In the genomic region with DNA sequence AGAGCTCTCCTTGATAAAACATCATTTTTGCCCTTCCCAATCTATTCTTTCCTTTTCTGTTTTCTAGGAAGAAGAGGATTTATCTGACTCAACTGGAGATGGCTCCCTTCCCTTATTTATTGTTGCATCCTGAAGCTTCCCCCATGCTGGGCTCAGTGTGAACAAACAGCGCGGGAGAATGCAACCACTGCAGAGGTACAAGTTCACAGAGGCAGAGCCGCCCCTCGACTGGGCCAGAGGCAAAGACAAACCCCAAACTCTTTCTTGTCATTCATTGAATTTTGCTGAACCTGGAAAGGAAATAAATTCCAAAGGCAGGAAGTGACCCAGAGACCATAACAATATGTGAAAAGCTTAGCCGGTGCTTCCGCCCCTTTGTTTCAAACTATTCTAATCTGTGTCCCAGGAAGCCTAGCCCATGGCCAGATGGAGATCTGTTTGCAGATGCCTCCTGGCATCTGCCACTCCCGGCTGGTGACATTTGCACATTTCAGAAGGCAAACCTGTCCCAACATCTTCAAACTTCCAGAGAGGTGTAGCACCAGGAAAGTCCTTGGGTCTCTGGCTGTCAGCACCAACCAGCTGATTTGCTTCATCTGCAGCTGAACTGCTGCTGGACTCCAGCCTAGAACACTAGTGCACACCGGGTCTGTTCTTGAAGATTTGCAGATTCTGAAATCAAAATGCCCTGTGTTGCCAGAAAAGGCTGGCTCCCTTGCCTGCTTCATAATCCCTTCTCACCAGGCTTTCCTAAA, we compare ENCODE assay signal across 9 cellular contexts.
DNase-seq lines count a peak whose midpoint lies in the region; ATAC-seq, FAIRE-seq and TF ChIP-seq lines count a peak whose summit lies in the region.
"Had no signal": no experiment of that assay in that cellular context is flagged by ENCODE, and none has a peak within 500 bp of the region (broad histone marks: within the 10 kb centered on the region; RNA-seq: fewer than 3 reads in every experiment).

No MANE protein-coding gene starts in this region.

- H3K27me3 Mint-ChIP-seq in astrocyte (ENCODE audit: low read depth, unreplicated experiment): no peaks in the 10 kb centered on the region

- H3K36me3 Mint-ChIP-seq in astrocyte (ENCODE audit: low read depth, unreplicated experiment): peaks cover 8% of the 10 kb centered on the region

- H3K4me2 ChIP-seq in astrocyte (ENCODE audit: low read length): peak overlapping the region; percentile 60

- H3K9ac ChIP-seq in HUES64 (ENCODE audit: low read depth, low read length) (peak overlapping the region; percentile 51; the same call in 1 of the 2 replicates), astrocyte (ENCODE audit: low read length) (peak overlapping the region; percentile 19)

- WGBS in HUES64: 19% methylated on average over 8 of the region's 8 CpGs

- peak overlapping the region; percentile 66 for H2AFZ ChIP-seq in astrocyte (ENCODE audit: low read depth, low read length)

- intact Hi-C loops in mucosa of descending colon (cut with DNase I, micrococcal nuclease): no loop called here

- peaks cover 8% of the 10 kb centered on the region for H3K9me3 Mint-ChIP-seq in astrocyte (ENCODE audit: unreplicated experiment)

- peak overlapping the region; percentile 79 for H3K27ac ChIP-seq in HUES64 (ENCODE audit: low read depth, low read length)
- no peak overlapping the region for H3K27ac ChIP-seq in astrocyte (ENCODE audit: low read depth, low read length)
- H3K27ac ChIP-seq: SK-N-MC had no signal

- DNase-seq in astrocyte (ENCODE audit: low read depth): no peak
- peak; percentile 81 for DNase-seq in iPS DF 4.7 (ENCODE audit: extremely low read depth, low spot score)
- DNase-seq in retinal pigment epithelial cell (ENCODE audit: low read depth): peak; percentile 79
- DNase-seq in NCI-H2227 treated with DMSO at 0.1 percent for 48 hours (lab: John Stamatoyannopoulos, UW): no peak
- DNase-seq in mucosa of descending colon: no peak

- H3K36me3 ChIP-seq in HUES64 (ENCODE audit: insufficient read depth, low read length) (no peaks in the 10 kb centered on the region), astrocyte (ENCODE audit: insufficient read depth, low read length) (no peaks in the 10 kb centered on the region), mucosa of descending colon (ENCODE audit: low read depth) (no peaks in the 10 kb centered on the region)

- H3K27me3 ChIP-seq in HUES64 (ENCODE audit: insufficient read depth, low read length): no peaks in the 10 kb centered on the region
- no peaks in the 10 kb centered on the region for H3K27me3 ChIP-seq in astrocyte (ENCODE audit: insufficient read depth, low read length)

- H3K27ac Mint-ChIP-seq in astrocyte (ENCODE audit: unreplicated experiment): peak overlapping the region; percentile 59

- peaks cover 18% of the 10 kb centered on the region for H3K9me3 ChIP-seq in HUES64 (ENCODE audit: insufficient read depth, low read depth, low read length)
- H3K9me3 ChIP-seq in astrocyte (ENCODE audit: insufficient read depth, low read depth, low read length): peaks cover 2% of the 10 kb centered on the region
- H3K9me3 ChIP-seq in mucosa of descending colon: peaks cover 10% of the 10 kb centered on the region

- H3K4me3 Mint-ChIP-seq in astrocyte (ENCODE audit: unreplicated experiment): no peak overlapping the region

- H3K4me1 Mint-ChIP-seq in astrocyte (ENCODE audit: low read depth, unreplicated experiment): peaks cover 51% of the 10 kb centered on the region

- no peak for ATAC-seq in HG03571 (IDR thresholded peaks at IDR 0.05; ENCODE audit: unreplicated experiment)
- no peak for ATAC-seq in mucosa of descending colon
- ATAC-seq in GM21619 (IDR thresholded peaks at IDR 0.05; ENCODE audit: unreplicated experiment): no peak

- H3K4me3 ChIP-seq in HUES64 (ENCODE audit: low read length) (no peak overlapping the region), astrocyte (ENCODE audit: insufficient read depth, low read depth, low read length) (no peak overlapping the region), retinal pigment epithelial cell (ENCODE audit: low read length) (no peak overlapping the region), mucosa of descending colon (no peak overlapping the region)
- H3K4me3 ChIP-seq: SK-N-MC had no signal

- H4K20me1 ChIP-seq in astrocyte (ENCODE audit: insufficient read depth, low read length): no peaks in the 10 kb centered on the region

- no peaks in the 10 kb centered on the region for H3K79me2 ChIP-seq in astrocyte (ENCODE audit: insufficient read depth, low read length)

- H3K4me1 ChIP-seq in HUES64 (ENCODE audit: insufficient read depth, low read length): peaks cover 55% of the 10 kb centered on the region
- H3K4me1 ChIP-seq in astrocyte (ENCODE audit: insufficient read depth, low read length): peaks cover 28% of the 10 kb centered on the region
- peaks cover 11% of the 10 kb centered on the region for H3K4me1 ChIP-seq in mucosa of descending colon (ENCODE audit: low read depth)

- FAIRE-seq in astrocyte (lab: Jason Lieb, UNC): no peak

- TF ChIP-seq CTCF in astrocyte (IDR thresholded peaks at IDR 0.05; ENCODE audit: insufficient read depth, low read depth, low read length): no peak
- TF ChIP-seq CTCF in retinal pigment epithelial cell (conservative IDR thresholded peaks at IDR 0.05; ENCODE audit: low read depth, low read length): no peak
- no peak for TF ChIP-seq CTCF in mucosa of descending colon (IDR thresholded peaks at IDR 0.05)

Comparison
In these comparisons a context has a peak if more than half of its experiments do, and no peak if none do; other contexts are left out.
1. DNase-seq: peak in iPS DF 4.7 (single experiment) and retinal pigment epithelial cell (single experiment); none in astrocyte (single experiment), NCI-H2227 treated with DMSO at 0.1 percent for 48 hours (single experiment) and mucosa of descending colon (0 of 3).